Comparison of ENCODE assay signal across 8 cellular contexts in genomic region chr1:22416555-22417454, GRCh38.
DNase-seq lines count a peak whose midpoint lies in the region; ATAC-seq and TF ChIP-seq lines count a peak whose summit lies in the region.

No MANE protein-coding gene starts in this region.

- H3K4me3 Mint-ChIP-seq in memory B cell, result no peak overlapping the region

- H3K27ac Mint-ChIP-seq in memory B cell, result no peak overlapping the region

- ATAC-seq in HG03280 (IDR thresholded peaks at IDR 0.05; ENCODE audit: unreplicated experiment) (peak; percentile 53), memory B cell (ENCODE audit: low read depth) (peak; percentile 84), GM18519 (IDR thresholded peaks at IDR 0.05; ENCODE audit: low FRiP score, unreplicated experiment) (no peak)

- H3K4me1 Mint-ChIP-seq in memory B cell, result peaks cover 12% of the 10 kb centered on the region

- H3K27ac ChIP-seq in C4-2B, result no peak overlapping the region

- H3K36me3 Mint-ChIP-seq in memory B cell, result no peaks in the 10 kb centered on the region

- TF ChIP-seq CTCF in C4-2B (conservative IDR thresholded peaks at IDR 0.05), result peak; percentile 82

- DNase-seq in NCI-H774 (lab: John Stamatoyannopoulos, UW) (peak; percentile 30), ecto neural progenitor cell (ENCODE audit: low spot score) (peak; percentile 91), memory B cell (ENCODE audit: low spot score in 2 of 2) (peak; percentile 63 to 77)
- peak; percentile 62 to 66 for DNase-seq in activated CD4-positive, alpha-beta T cell treated with anti-CD3 and anti-CD28 coated beads, Interleukin-2, amount 50 U/mL, for 4 hours
- peak; percentile 48 for DNase-seq in stimulated activated CD8-positive, alpha-beta memory T cell treated with anti-CD3 and anti-CD28 coated beads, Interleukin-15, amount 100 ng/mL, for 1 hour (ENCODE audit: low read depth)

- peaks cover 23% of the 10 kb centered on the region for H3K27me3 Mint-ChIP-seq in memory B cell

- no peaks in the 10 kb centered on the region for H3K9me3 Mint-ChIP-seq in memory B cell

Comparison
In these comparisons a context has a peak if more than half of its experiments do, and no peak if none do; other contexts are left out.
1. DNase-seq: peak in every context shown above with its lines; median percentile 91 in ecto neural progenitor cell; 70 in memory B cell; 64 in activated CD4-positive, alpha-beta T cell treated with anti-CD3 and anti-CD28 coated beads, Interleukin-2, amount 50 U/mL, for 4 hours; 48 in stimulated activated CD8-positive, alpha-beta memory T cell treated with anti-CD3 and anti-CD28 coated beads, Interleukin-15, amount 100 ng/mL, for 1 hour; 30 in NCI-H774.